Comparison of ENCODE assay signal across 18 cellular contexts in the genomic region with DNA sequence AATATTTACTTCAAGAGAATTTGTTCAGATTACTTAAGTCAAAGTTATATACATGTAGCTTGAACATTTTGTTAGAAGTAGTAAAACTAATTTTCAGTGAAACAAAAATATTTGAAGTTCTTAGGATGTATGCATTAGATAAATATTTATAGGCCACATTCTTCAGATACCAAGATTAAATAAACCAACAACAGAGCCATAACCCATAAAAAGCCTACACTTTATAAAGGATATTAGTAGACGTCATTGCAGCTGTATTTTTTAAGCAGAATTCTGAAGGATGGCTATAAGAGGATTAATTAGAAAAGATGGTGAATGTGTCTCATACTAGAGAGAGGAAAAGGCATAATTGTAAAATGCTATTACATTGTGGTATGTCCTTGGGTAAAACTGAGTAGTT.
"Had no signal": no experiment of that assay in that cellular context is flagged by ENCODE, and none has a peak within 500 bp of the region (broad histone marks: within the 10 kb centered on the region; RNA-seq: fewer than 3 reads in every experiment).

No MANE protein-coding gene starts in this region.

- H3K27ac ChIP-seq: adrenal gland, brain microvascular endothelial cell, dorsolateral prefrontal cortex, esophagus muscularis mucosa, heart right ventricle, left lung, parathyroid adenoma, skin epidermis, tibial artery, uterus had no signal

- H3K27me3 Mint-ChIP-seq: activated B cell treated with CpG ODN at 0.5 μM for 24 hours; activated CD4-positive, alpha-beta T cell treated with anti-CD3 and anti-CD28 coated beads, Interleukin-2, amount 10 ng/mL, durations not matched to agents 7 days and 5 days; activated T-helper 17 cell treated with anti-CD3 and anti-CD28 coated beads, Interleukin-2, amount 50 U/mL, for 72 hours had no signal

- DNase-seq: activated B cell treated with CpG ODN at 0.5 μM for 24 hours; activated CD4-positive, alpha-beta T cell treated with anti-CD3 and anti-CD28 coated beads, Interleukin-2, amount 10 ng/mL, durations not matched to agents 7 days and 5 days; activated naive CD4-positive, alpha-beta T cell treated with anti-CD3 and anti-CD28 coated beads for 36 hours; activated T-cell treated with anti-CD3 and anti-CD28 coated beads for 4 hours; adrenal gland; brain microvascular endothelial cell; dorsolateral prefrontal cortex; foreskin melanocyte; heart right ventricle; left lung; T-helper 2 cell; tibial artery; uterus had no signal

- H3K4me3 Mint-ChIP-seq: activated B cell treated with CpG ODN at 0.5 μM for 24 hours; activated CD4-positive, alpha-beta T cell treated with anti-CD3 and anti-CD28 coated beads, Interleukin-2, amount 10 ng/mL, durations not matched to agents 7 days and 5 days; activated naive CD4-positive, alpha-beta T cell treated with anti-CD3 and anti-CD28 coated beads for 36 hours; activated T-helper 17 cell treated with anti-CD3 and anti-CD28 coated beads, Interleukin-2, amount 50 U/mL, for 72 hours; stimulated activated effector memory CD8-positive, alpha-beta T cell treated with anti-CD3 and anti-CD28 coated beads, Interleukin-12 subunit alpha, Interleukin-12 subunit beta, amount 100 ng/mL, for 72 hours had no signal

- H3K36me3 Mint-ChIP-seq: stimulated activated effector memory CD8-positive, alpha-beta T cell treated with anti-CD3 and anti-CD28 coated beads, Interleukin-12 subunit alpha, Interleukin-12 subunit beta, amount 100 ng/mL, for 72 hours had no signal

- H3K4me3 ChIP-seq: adrenal gland, dorsolateral prefrontal cortex, esophagus muscularis mucosa, heart right ventricle, left lung, skin epidermis, tibial artery, uterus had no signal

- H3K9me3 Mint-ChIP-seq: activated T-helper 17 cell treated with anti-CD3 and anti-CD28 coated beads, Interleukin-2, amount 50 U/mL, for 72 hours had no signal

- H3K27ac Mint-ChIP-seq: activated B cell treated with CpG ODN at 0.5 μM for 24 hours; activated CD4-positive, alpha-beta T cell treated with anti-CD3 and anti-CD28 coated beads, Interleukin-2, amount 10 ng/mL, durations not matched to agents 7 days and 5 days; activated naive CD4-positive, alpha-beta T cell treated with anti-CD3 and anti-CD28 coated beads for 36 hours; activated T-helper 17 cell treated with anti-CD3 and anti-CD28 coated beads, Interleukin-2, amount 50 U/mL, for 72 hours; stimulated activated effector memory CD8-positive, alpha-beta T cell treated with anti-CD3 and anti-CD28 coated beads, Interleukin-12 subunit alpha, Interleukin-12 subunit beta, amount 100 ng/mL, for 72 hours had no signal

- H3K4me1 Mint-ChIP-seq: activated B cell treated with CpG ODN at 0.5 μM for 24 hours; activated CD4-positive, alpha-beta T cell treated with anti-CD3 and anti-CD28 coated beads, Interleukin-2, amount 10 ng/mL, durations not matched to agents 7 days and 5 days; activated T-helper 17 cell treated with anti-CD3 and anti-CD28 coated beads, Interleukin-2, amount 50 U/mL, for 72 hours; stimulated activated effector memory CD8-positive, alpha-beta T cell treated with anti-CD3 and anti-CD28 coated beads, Interleukin-12 subunit alpha, Interleukin-12 subunit beta, amount 100 ng/mL, for 72 hours had no signal

- ATAC-seq: activated T-helper 17 cell treated with anti-CD3 and anti-CD28 coated beads, Interleukin-2, amount 50 U/mL, for 72 hours; heart right ventricle; left lung; stimulated activated effector memory CD8-positive, alpha-beta T cell treated with anti-CD3 and anti-CD28 coated beads, Interleukin-12 subunit alpha, Interleukin-12 subunit beta, amount 100 ng/mL, for 72 hours had no signal
